ENCODE assay signal across 19 cellular contexts in the genomic region with DNA sequence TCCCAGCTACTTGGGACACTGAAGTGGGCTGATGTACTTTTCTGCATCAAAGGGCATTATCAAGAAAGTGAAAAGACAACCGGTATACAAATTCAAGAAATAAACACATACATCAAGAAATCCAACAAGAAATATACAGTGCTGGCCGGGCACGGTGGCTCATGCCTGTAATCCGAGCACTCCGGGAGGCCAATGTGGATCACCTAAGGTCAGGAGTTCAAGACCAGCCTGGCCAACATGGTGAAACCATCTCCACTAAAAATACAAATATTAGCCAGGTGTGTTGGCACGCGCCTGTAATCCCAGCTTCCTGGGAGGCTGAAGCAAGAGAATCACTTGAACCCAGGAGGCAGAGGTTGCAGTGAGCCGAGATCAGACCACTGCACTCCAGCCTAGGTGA. TPM values are rescaled to one million over a fixed set of nuclear protein-coding genes. Genes with fewer than 3 reads are reported as not detected.
A peak's percentile ranks its signal among the peaks of the same experiment; 100 is the strongest.
DNase-seq lines count a peak whose midpoint lies in the region; ATAC-seq, FAIRE-seq and TF ChIP-seq lines count a peak whose summit lies in the region.
"Had no signal": no experiment of that assay in that cellular context is flagged by ENCODE, and none has a peak within 500 bp of the region (broad histone marks: within the 10 kb centered on the region; RNA-seq: fewer than 3 reads in every experiment).

No MANE protein-coding gene starts in this region.

- no peaks in the 10 kb centered on the region for H3K9me3 ChIP-seq in left ventricle myocardium inferior (replicated peaks)
- H3K9me3 ChIP-seq in right atrium auricular region = no peaks in the 10 kb centered on the region
- H3K9me3 ChIP-seq in PC-9 (ENCODE audit: insufficient read depth, low read depth) = no peaks in the 10 kb centered on the region
- H3K9me3 ChIP-seq in GM23248 (ENCODE audit: low read depth) = no peaks in the 10 kb centered on the region
- H3K9me3 ChIP-seq: BLaER1, Caco-2 had no signal

- no peaks in the 10 kb centered on the region for H3F3A ChIP-seq in PC-9 (ENCODE audit: insufficient read depth, low read depth)
- H3F3A ChIP-seq in GM23248 (ENCODE audit: insufficient read depth) = no peaks in the 10 kb centered on the region

- no peak for TF ChIP-seq CTCF in left ventricle myocardium inferior (IDR thresholded peaks at IDR 0.05; ENCODE audit: borderline replicate concordance)
- TF ChIP-seq CTCF in right atrium auricular region (IDR thresholded peaks at IDR 0.05) = no peak
- no peak for TF ChIP-seq CTCF in PC-9 (conservative IDR thresholded peaks at IDR 0.05)
- no peak for TF ChIP-seq CTCF in D721Med (IDR thresholded peaks at IDR 0.05; ENCODE audit: insufficient read depth, missing control alignments)

- 95 to 97% methylated on average over 8 of the region's 8 CpGs for WGBS in GM23248 (ENCODE audit: low coverage in 1 of 2, low lambda C conversion rate in 2 of 2, missing lambda C conversion rate in 2 of 2), 2 experiments

- no peak overlapping the region for H2AFZ ChIP-seq in PC-9
- H2AFZ ChIP-seq in GM23248 = no peak overlapping the region

- H3K27ac Mint-ChIP-seq in effector memory CD8-positive, alpha-beta T cell = peak overlapping the region in 1 of 2 donors; percentile 90
- peak overlapping the region; percentile 87 to 94 for H3K27ac Mint-ChIP-seq in natural killer cell treated with Interleukin-12 subunit alpha and Interleukin-12 subunit beta and Interleukin-15 and Interleukin-18, amount 100 ng/mL, for 72 hours
- peak overlapping the region; percentile 68 for H3K27ac Mint-ChIP-seq in stimulated activated effector memory CD8-positive, alpha-beta T cell treated with anti-CD3 and anti-CD28 coated beads, Interleukin-12 subunit alpha, Interleukin-12 subunit beta, amount 100 ng/mL, for 72 hours
- H3K27ac Mint-ChIP-seq: CD14-positive monocyte had no signal

- H3K4me3 Mint-ChIP-seq in effector memory CD8-positive, alpha-beta T cell = peak overlapping the region; percentile 27 to 31
- peak overlapping the region; percentile 25 for H3K4me3 Mint-ChIP-seq in natural killer cell treated with Interleukin-12 subunit alpha and Interleukin-12 subunit beta and Interleukin-15 and Interleukin-18, amount 100 ng/mL, for 72 hours
- H3K4me3 Mint-ChIP-seq in stimulated activated effector memory CD8-positive, alpha-beta T cell treated with anti-CD3 and anti-CD28 coated beads, Interleukin-12 subunit alpha, Interleukin-12 subunit beta, amount 100 ng/mL, for 72 hours = no peak overlapping the region
- H3K4me3 Mint-ChIP-seq: CD14-positive monocyte had no signal

- peaks cover 8% of the 10 kb centered on the region for H3K36me3 Mint-ChIP-seq in effector memory CD8-positive, alpha-beta T cell (ENCODE audit: insufficient read depth)
- peaks cover 12% of the 10 kb centered on the region for H3K36me3 Mint-ChIP-seq in natural killer cell treated with Interleukin-12 subunit alpha and Interleukin-12 subunit beta and Interleukin-15 and Interleukin-18, amount 100 ng/mL, for 72 hours
- H3K36me3 Mint-ChIP-seq in stimulated activated effector memory CD8-positive, alpha-beta T cell treated with anti-CD3 and anti-CD28 coated beads, Interleukin-12 subunit alpha, Interleukin-12 subunit beta, amount 100 ng/mL, for 72 hours = peaks cover 36% of the 10 kb centered on the region

- in situ Hi-C loops in GM23248 (cut with MboI) = no loop called here

- intact Hi-C loops in left ventricle myocardium inferior (cut with micrococcal nuclease) (no loop called here), PC-9 (cut with micrococcal nuclease; ENCODE audit: unreplicated experiment) (no loop called here)

- H3K27ac ChIP-seq in left ventricle myocardium inferior (replicated peaks) = peak overlapping the region; percentile 66
- H3K27ac ChIP-seq in right atrium auricular region = no peak overlapping the region
- H3K27ac ChIP-seq in PC-9 = no peak overlapping the region
- no peak overlapping the region for H3K27ac ChIP-seq in GM23248
- H3K27ac ChIP-seq: BLaER1 had no signal

- H4K20me1 ChIP-seq in PC-9 (ENCODE audit: insufficient read depth) (peaks cover 6% of the 10 kb centered on the region; the same call in 1 of the 2 replicates), GM23248 (ENCODE audit: insufficient read depth) (no peaks in the 10 kb centered on the region)

- peaks cover 42 to 64% of the 10 kb centered on the region in 2 donors for H3K4me1 Mint-ChIP-seq in effector memory CD8-positive, alpha-beta T cell (ENCODE audit: low read depth in 2 of 2)
- H3K4me1 Mint-ChIP-seq in natural killer cell treated with Interleukin-12 subunit alpha and Interleukin-12 subunit beta and Interleukin-15 and Interleukin-18, amount 100 ng/mL, for 72 hours (ENCODE audit: low read depth in 2 of 2) = peaks cover 69 to 82% of the 10 kb centered on the region in 2 donors
- H3K4me1 Mint-ChIP-seq in stimulated activated effector memory CD8-positive, alpha-beta T cell treated with anti-CD3 and anti-CD28 coated beads, Interleukin-12 subunit alpha, Interleukin-12 subunit beta, amount 100 ng/mL, for 72 hours = peaks cover 49% of the 10 kb centered on the region

- POLR2A ChIA-PET in PC-9 (lab: Charles Lee; ENCODE audit: unreplicated experiment) = no interaction called here

- H3K4me2 ChIP-seq in PC-9 (no peak overlapping the region), GM23248 (ENCODE audit: unreplicated experiment) (no peak overlapping the region)
- H3K4me2 ChIP-seq: BLaER1 had no signal

- no peak overlapping the region for H3K4me3 ChIP-seq in left ventricle myocardium inferior
- H3K4me3 ChIP-seq in right atrium auricular region = no peak overlapping the region
- H3K4me3 ChIP-seq in PC-9 = no peak overlapping the region
- no peak overlapping the region for H3K4me3 ChIP-seq in GM23248
- H3K4me3 ChIP-seq: BLaER1 had no signal

- CTCF ChIA-PET in PC-9 (lab: Charles Lee) = no interaction called here

- H3K27me3 ChIP-seq in left ventricle myocardium inferior (ENCODE audit: low read depth) (no peaks in the 10 kb centered on the region), right atrium auricular region (no peaks in the 10 kb centered on the region), PC-9 (ENCODE audit: insufficient read depth, low read depth) (no peaks in the 10 kb centered on the region), GM23248 (replicated peaks; ENCODE audit: insufficient read depth) (no peaks in the 10 kb centered on the region)
- H3K27me3 ChIP-seq: BLaER1 had no signal

- no peaks in the 10 kb centered on the region for H3K9me2 ChIP-seq in PC-9 (ENCODE audit: insufficient read depth)
- no peaks in the 10 kb centered on the region for H3K9me2 ChIP-seq in GM23248 (ENCODE audit: insufficient read depth)

- H3K9me3 Mint-ChIP-seq in effector memory CD8-positive, alpha-beta T cell = no peaks in the 10 kb centered on the region
- no peaks in the 10 kb centered on the region for H3K9me3 Mint-ChIP-seq in natural killer cell treated with Interleukin-12 subunit alpha and Interleukin-12 subunit beta and Interleukin-15 and Interleukin-18, amount 100 ng/mL, for 72 hours
- H3K9me3 Mint-ChIP-seq in stimulated activated effector memory CD8-positive, alpha-beta T cell treated with anti-CD3 and anti-CD28 coated beads, Interleukin-12 subunit alpha, Interleukin-12 subunit beta, amount 100 ng/mL, for 72 hours = no peaks in the 10 kb centered on the region

- no peak for ATAC-seq in effector memory CD8-positive, alpha-beta T cell (replicated peaks)
- no peak for ATAC-seq in natural killer cell treated with Interleukin-12 subunit alpha and Interleukin-12 subunit beta and Interleukin-15 and Interleukin-18, amount 100 ng/mL, for 72 hours
- no peak for ATAC-seq in stimulated activated effector memory CD8-positive, alpha-beta T cell treated with anti-CD3 and anti-CD28 coated beads, Interleukin-12 subunit alpha, Interleukin-12 subunit beta, amount 100 ng/mL, for 72 hours

- DNase-seq in left ventricle myocardium inferior = no peak
- no peak for DNase-seq in right atrium auricular region (ENCODE audit: low spot score)
- DNase-seq in effector memory CD8-positive, alpha-beta T cell = no peak
- DNase-seq in natural killer cell treated with Interleukin-12 subunit alpha and Interleukin-12 subunit beta and Interleukin-15 and Interleukin-18, amount 100 ng/mL, for 72 hours (ENCODE audit: low spot score) = no peak
- no peak for DNase-seq in stimulated activated effector memory CD8-positive, alpha-beta T cell treated with anti-CD3 and anti-CD28 coated beads, Interleukin-12 subunit alpha, Interleukin-12 subunit beta, amount 100 ng/mL, for 72 hours (ENCODE audit: low spot score in 2 of 2)
- DNase-seq in PC-9 = no peak
- no peak for DNase-seq in GM23248
- DNase-seq in D721Med (ENCODE audit: insufficient read length, low spot score) = no peak
- DNase-seq: 8988T, Caco-2, DMS79 treated with DMSO at 0.1 percent for 48 hours, GF-D8, HCEC 1CT had no signal

- BruUV-seq in PC-9 (replicated peaks; lab: Mats Ljungman, UMichigan) = no TSS peak

- H3K27me3 Mint-ChIP-seq in effector memory CD8-positive, alpha-beta T cell = no peaks in the 10 kb centered on the region
- no peaks in the 10 kb centered on the region for H3K27me3 Mint-ChIP-seq in natural killer cell treated with Interleukin-12 subunit alpha and Interleukin-12 subunit beta and Interleukin-15 and Interleukin-18, amount 100 ng/mL, for 72 hours

- H3K36me3 ChIP-seq in left ventricle myocardium inferior (peaks cover 20% of the 10 kb centered on the region), right atrium auricular region (no peaks in the 10 kb centered on the region), PC-9 (ENCODE audit: low read depth) (no peaks in the 10 kb centered on the region), GM23248 (ENCODE audit: low read depth) (no peaks in the 10 kb centered on the region)

- no peak overlapping the region for H3K9ac ChIP-seq in GM23248
- H3K9ac ChIP-seq: BLaER1 had no signal

- H3K79me2 ChIP-seq in PC-9 (ENCODE audit: low read depth) = no peaks in the 10 kb centered on the region
- peaks cover 22% of the 10 kb centered on the region for H3K79me2 ChIP-seq in GM23248 (ENCODE audit: insufficient read depth)

- peaks cover 65% of the 10 kb centered on the region for H3K4me1 ChIP-seq in left ventricle myocardium inferior
- H3K4me1 ChIP-seq in right atrium auricular region = peaks cover 0 to 12% of the 10 kb centered on the region in 2 donors
- H3K4me1 ChIP-seq in PC-9 (replicated peaks; ENCODE audit: insufficient read depth) = no peaks in the 10 kb centered on the region
- no peaks in the 10 kb centered on the region for H3K4me1 ChIP-seq in GM23248 (ENCODE audit: insufficient read depth)

- FAIRE-seq in D721Med (lab: Jason Lieb, UNC) = no peak

RNA-seq across cellular contexts. Expression of a gene that starts 9.5 kb away (rescaled TPM):
- 113 TPM for total RNA-seq in left ventricle myocardium inferior
- total RNA-seq in right atrium auricular region = 100 to 1,000 TPM; 116 to 135 TPM
- 10 to 100 TPM; 63.7 to 67.3 TPM for total RNA-seq in natural killer cell treated with Interleukin-12 subunit alpha and Interleukin-12 subunit beta and Interleukin-15 and Interleukin-18, amount 100 ng/mL, for 72 hours
- 36.6 and 38.1 TPM in 2 replicates for total RNA-seq in PC-9 (2021)
- total RNA-seq in GM23248 (2014; rRNA removed; shearing (Covaris generic)) = 20.6 and 25.1 TPM in 2 replicates
- 14.5 and 17.1 TPM in 2 replicates for polyA plus RNA-seq in GM23248 (2016; fragmentation: Nextera tagmentation; extraction: Ambion mirVana)

RNA-seq across cellular contexts. Expression of a gene that starts 38.7 kb away (rescaled TPM):
- not detected for total RNA-seq in left ventricle myocardium inferior
- not detected for total RNA-seq in right atrium auricular region
- total RNA-seq in natural killer cell treated with Interleukin-12 subunit alpha and Interleukin-12 subunit beta and Interleukin-15 and Interleukin-18, amount 100 ng/mL, for 72 hours = not detected
- total RNA-seq in PC-9 (2021) = not detected in 2 replicates
- not detected in 2 replicates for total RNA-seq in GM23248 (2014; rRNA removed; shearing (Covaris generic))
- polyA plus RNA-seq in GM23248 (2016; fragmentation: Nextera tagmentation; extraction: Ambion mirVana) = not detected in 2 replicates
- total RNA-seq: A673, Caco-2, H4, HT-29 had no signal
- polyA plus RNA-seq: AG04450 had no signal
